9 cellular contexts compared by ENCODE assay signal in genomic region chr1:244010191-244010590, GRCh38. TPM values are rescaled to one million over a fixed set of nuclear protein-coding genes. Genes with fewer than 3 reads are reported as not detected.
DNase-seq lines count a peak whose midpoint lies in the region; ATAC-seq, FAIRE-seq and TF ChIP-seq lines count a peak whose summit lies in the region.
"Had no signal": no experiment of that assay in that cellular context is flagged by ENCODE, and none has a peak within 500 bp of the region (broad histone marks: within the 10 kb centered on the region; RNA-seq: fewer than 3 reads in every experiment).

No MANE protein-coding gene starts in this region.

- no peak overlapping the region for H2BK5ac ChIP-seq in mesendoderm (ENCODE audit: low read length)

- no peak overlapping the region for H3K9ac ChIP-seq in HepG2 (ENCODE audit: insufficient read depth, low read depth, low read length)
- no peak overlapping the region for H3K9ac ChIP-seq in mesendoderm (ENCODE audit: low read length)

- DNase-seq in HepG2 (ENCODE audit: low spot score) (no peak), right lobe of liver (no peak), mesendoderm (peak; percentile 50), upper lobe of right lung (no peak), ovary (no peak), ascending aorta (ENCODE audit: low spot score in 2 of 2) (no peak)
- DNase-seq in activated CD8-positive, alpha-beta memory T cell treated with anti-CD3 and anti-CD28 coated beads, Interleukin-2, amount 50 U/mL, for 48 hours = peak; percentile 60
- DNase-seq: occipital lobe had no signal

- no peak for TF ChIP-seq CTCF in HepG2 (CRISPR knock-in tag; IDR thresholded peaks at IDR 0.05)
- TF ChIP-seq CTCF in right lobe of liver (IDR thresholded peaks at IDR 0.05) = no peak
- no peak for TF ChIP-seq CTCF in upper lobe of right lung (IDR thresholded peaks at IDR 0.05)
- no peak for TF ChIP-seq CTCF in ovary (IDR thresholded peaks at IDR 0.05)
- TF ChIP-seq CTCF in ascending aorta (IDR thresholded peaks at IDR 0.05) = no peak

- no peak overlapping the region for H4K8ac ChIP-seq in mesendoderm (ENCODE audit: low read depth, low read length)

- H2AFZ ChIP-seq in HepG2 (ENCODE audit: low read length) = no peak overlapping the region

- H3K36me3 ChIP-seq in HepG2 (replicated peaks in 1 of 2; ENCODE audit: control insufficient read depth in 1 of 2, insufficient read depth in 2 of 2, low read length in 2 of 2) = no peaks in the 10 kb centered on the region
- no peaks in the 10 kb centered on the region for H3K36me3 ChIP-seq in right lobe of liver
- no peaks in the 10 kb centered on the region for H3K36me3 ChIP-seq in mesendoderm (ENCODE audit: control insufficient read depth, insufficient read depth, low read length)
- H3K36me3 ChIP-seq in upper lobe of right lung = no peaks in the 10 kb centered on the region
- no peaks in the 10 kb centered on the region for H3K36me3 ChIP-seq in ovary
- no peaks in the 10 kb centered on the region for H3K36me3 ChIP-seq in ascending aorta

- H3K27me3 ChIP-seq in HepG2 (ENCODE audit: control insufficient read depth in 1 of 2, insufficient read depth in 2 of 2, low read length in 2 of 2) (peaks cover 0 to 21% of the 10 kb centered on the region in 2 experiments; a peak in 4 of 5 replicates), right lobe of liver (no peaks in the 10 kb centered on the region), mesendoderm (ENCODE audit: insufficient read depth, low read length, poor library complexity) (no peaks in the 10 kb centered on the region), upper lobe of right lung (peaks cover 4% of the 10 kb centered on the region), ovary (no peaks in the 10 kb centered on the region), ascending aorta (no peaks in the 10 kb centered on the region)

- no peak for FAIRE-seq in HepG2 (lab: Jason Lieb, UNC)

- no peaks in the 10 kb centered on the region for H3K4me1 ChIP-seq in HepG2 (ENCODE audit: insufficient read depth, low read length)
- H3K4me1 ChIP-seq in right lobe of liver = no peaks in the 10 kb centered on the region
- no peaks in the 10 kb centered on the region for H3K4me1 ChIP-seq in mesendoderm (ENCODE audit: control insufficient read depth, low read depth, low read length)
- no peaks in the 10 kb centered on the region for H3K4me1 ChIP-seq in upper lobe of right lung
- H3K4me1 ChIP-seq in ovary (ENCODE audit: insufficient read depth) = peaks cover 2% of the 10 kb centered on the region
- H3K4me1 ChIP-seq in ascending aorta = no peaks in the 10 kb centered on the region

- H3K79me1 ChIP-seq in mesendoderm (ENCODE audit: low read length) = no peaks in the 10 kb centered on the region

- CTCF ChIA-PET in HepG2 (lab: Yijun Ruan, JAX; ENCODE audit: low intra/inter-chr PET ratio, low total read pairs) = no interaction called here

- H3K18ac ChIP-seq in mesendoderm (ENCODE audit: low read length) = no peak overlapping the region

- TF ChIP-seq RAD21 in HepG2 (CRISPR knock-in tag; IDR thresholded peaks at IDR 0.05) = no peak

- TF ChIP-seq POLR2A in HepG2 (IDR thresholded peaks at IDR 0.05; ENCODE audit: insufficient read depth in 1 of 2, low read depth in 2 of 2, low read length in 2 of 2) = no peak
- TF ChIP-seq POLR2A in right lobe of liver (IDR thresholded peaks at IDR 0.05) = no peak
- no peak for TF ChIP-seq POLR2A in ovary (IDR thresholded peaks at IDR 0.05)

- no peak overlapping the region for H4K5ac ChIP-seq in mesendoderm (ENCODE audit: low read length)

- ATAC-seq in HepG2 (peak; percentile 27; the same call in 1 of the 3 replicates), right lobe of liver (no peak), GM21528 (IDR thresholded peaks at IDR 0.05; ENCODE audit: low FRiP score, unreplicated experiment) (no peak), upper lobe of right lung (no peak)

- no peak overlapping the region for H2BK120ac ChIP-seq in mesendoderm (ENCODE audit: low read depth, low read length)

- no TSS peak for BruUV-seq in HepG2 (replicated peaks; lab: Mats Ljungman, UMichigan)

- H3K9me3 ChIP-seq in HepG2 (ENCODE audit: low read length) = no peaks in the 10 kb centered on the region
- H3K9me3 ChIP-seq in right lobe of liver = no peaks in the 10 kb centered on the region
- no peaks in the 10 kb centered on the region for H3K9me3 ChIP-seq in upper lobe of right lung
- H3K9me3 ChIP-seq in ovary = no peaks in the 10 kb centered on the region
- H3K9me3 ChIP-seq in ascending aorta = no peaks in the 10 kb centered on the region

- H3K4ac ChIP-seq in mesendoderm (ENCODE audit: low read depth, low read length) = no peak overlapping the region

- H3K4me3 ChIP-seq in HepG2 (replicated peaks in 1 of 3; ENCODE audit: insufficient read depth in 1 of 3, low read depth in 2 of 3, low read length in 3 of 3) (no peak overlapping the region), right lobe of liver (no peak overlapping the region), mesendoderm (ENCODE audit: low read length) (no peak overlapping the region), upper lobe of right lung (no peak overlapping the region), ovary (no peak overlapping the region), ascending aorta (no peak overlapping the region)

- H3K27ac ChIP-seq in HepG2 (ENCODE audit: extremely low read length, insufficient read depth, low read length) = no peak overlapping the region
- no peak overlapping the region for H3K27ac ChIP-seq in right lobe of liver
- no peak overlapping the region for H3K27ac ChIP-seq in mesendoderm (ENCODE audit: low read depth, low read length)
- H3K27ac ChIP-seq in upper lobe of right lung = no peak overlapping the region
- H3K27ac ChIP-seq in ovary = no peak overlapping the region
- H3K27ac ChIP-seq in ascending aorta = no peak overlapping the region

- WGBS in HepG2 (ENCODE audit: low lambda C conversion rate) = 0% methylated on average over 3 of the region's 6 CpGs
- WGBS in right lobe of liver (ENCODE audit: insufficient coverage, low coverage, low lambda C conversion rate, missing lambda C conversion rate) = 75% methylated on average over 3 of the region's 6 CpGs
- WGBS in mesendoderm (ENCODE audit: extremely low coverage, insufficient coverage, low lambda C conversion rate) = no CpG with 5 or more reads among the region's 6 CpGs
- WGBS in ovary, 3 donors = 75 to 83% (median 83%) methylated on average over 6 of the region's 6 CpGs

- H3K79me2 ChIP-seq in HepG2 (ENCODE audit: insufficient read depth, low read length) (no peaks in the 10 kb centered on the region), mesendoderm (ENCODE audit: control insufficient read depth, insufficient read depth, low read length) (no peaks in the 10 kb centered on the region)

- no peak overlapping the region for H2AK5ac ChIP-seq in mesendoderm (ENCODE audit: low read length)

- POLR2A ChIA-PET in HepG2 (lab: Yijun Ruan, JAX) = no interaction called here

- in situ Hi-C loops in HepG2 (cut with HindIII; ENCODE audit: extremely low pct_ligation_motif_present, low pct_unique_long_range_greater_than_20kb) = no loop called here

- H3K23ac ChIP-seq in mesendoderm (ENCODE audit: low read length) = no peak overlapping the region

- H4K20me1 ChIP-seq in HepG2 (ENCODE audit: insufficient read depth, low read length) = no peaks in the 10 kb centered on the region

- intact Hi-C loops in HepG2 (cut with micrococcal nuclease; ENCODE audit: unreplicated experiment) = no loop called here
- intact Hi-C loops in right lobe of liver (cut with DNase I) = no loop called here
- intact Hi-C loops in upper lobe of right lung (cut with DNase I) = no loop called here
- intact Hi-C loops in ovary (cut with DNase I) = no loop called here
- intact Hi-C loops in ascending aorta (cut with DNase I) = no loop called here

- no peak overlapping the region for H2BK15ac ChIP-seq in mesendoderm (replicated peaks; ENCODE audit: low read depth)

- TF ChIP-seq EP300 in HepG2 (IDR thresholded peaks at IDR 0.05; ENCODE audit: low read depth in 2 of 2, low read length in 2 of 2) = no peak
- no peak for TF ChIP-seq EP300 in HepG2 (CRISPR knock-in tag; IDR thresholded peaks at IDR 0.05; ENCODE audit: borderline replicate concordance)
- no peak for TF ChIP-seq EP300 in ovary (IDR thresholded peaks at IDR 0.05)

- H3K4me2 ChIP-seq in HepG2 (ENCODE audit: low read depth, low read length) = no peak overlapping the region
- H3K4me2 ChIP-seq in mesendoderm (ENCODE audit: low read length) = no peak overlapping the region

- no peak overlapping the region for H3K56ac ChIP-seq in mesendoderm (ENCODE audit: low read length)

RNA-seq across cellular contexts. Expression of gene ZBTB18, which starts 40.9 kb away (rescaled TPM):
- total RNA-seq in HepG2 (2016; rRNA removed; fragmentation: Illumina TruSeq; extraction: Trizol) (3.1 TPM in 2 replicates), right lobe of liver (10 to 100 TPM in 3 of 6 experiments, 1 to 10 TPM in 3; 9.0 to 16.1 (median 10.0) TPM), upper lobe of right lung (21.7 TPM), ovary (10 to 100 TPM in 5 of 7 donors, 1 to 10 TPM in 2; 8.6 to 14.0 (median 10.8) TPM), ascending aorta (7.1 TPM)
- total RNA-seq in HepG2 (2016; cell fraction: cytosol; rRNA removed; fragmentation: Illumina TruSeq; extraction: Trizol; ENCODE audit: low read depth) = 0.44 and 0.51 TPM in 2 replicates
- total RNA-seq in HepG2 (2016; cell fraction: insoluble cytoplasmic fraction; rRNA removed; fragmentation: Illumina TruSeq; extraction: Trizol) = 2.8 and 3.3 TPM in 2 replicates
- 2.2 and 2.5 TPM in 2 replicates for total RNA-seq in HepG2 (2016; cell fraction: membrane; rRNA removed; fragmentation: Illumina TruSeq; extraction: Trizol)
- total RNA-seq in HepG2 (2016; cell fraction: nucleus; rRNA removed; fragmentation: Illumina TruSeq; extraction: Trizol) = 2.1 and 2.7 TPM in 2 replicates
- polyA plus RNA-seq in HepG2 (2011; rRNA removed) (4.3 and 4.4 TPM in 2 replicates), ovary (1 to 10 TPM; 6.7 to 7.2 TPM)
- 2.7 TPM in 2 replicates for polyA plus RNA-seq in HepG2 (2011; cell fraction: cytosol; rRNA removed)
- 8.0 and 9.0 TPM in 2 replicates for polyA plus RNA-seq in HepG2 (2011; cell fraction: nucleus; rRNA removed)
- polyA plus RNA-seq in HepG2 (2012) = 3.9 and 4.1 TPM in 2 replicates
- polyA plus RNA-seq in HepG2 (2016; cell fraction: cytosol; fragmentation: Illumina TruSeq; extraction: Trizol; ENCODE audit: low read depth) = 0.16 and 0.23 TPM in 2 replicates
- 2.4 and 3.0 TPM in 2 replicates for polyA plus RNA-seq in HepG2 (2016; cell fraction: insoluble cytoplasmic fraction; fragmentation: Illumina TruSeq; extraction: Trizol; ENCODE audit: low read depth)
- polyA plus RNA-seq in HepG2 (2016; cell fraction: membrane; fragmentation: Illumina TruSeq; extraction: Trizol; ENCODE audit: low read depth) = 1.1 and 1.4 TPM in 2 replicates
- polyA plus RNA-seq in HepG2 (2016; cell fraction: nucleus; fragmentation: Illumina TruSeq; extraction: Trizol; ENCODE audit: insufficient read depth, low read depth) = 6.3 and 6.5 TPM in 2 replicates
- 2.7 and 7.5 TPM in 2 replicates for polyA minus RNA-seq in HepG2 (2011; rRNA and poly(A)+ RNA removed; ENCODE audit: low replicate concordance)
- polyA minus RNA-seq in HepG2 (2011; cell fraction: cytosol; rRNA and poly(A)+ RNA removed) = 3.6 and 4.1 TPM in 2 replicates
- 4.1 and 4.2 TPM in 2 replicates for polyA minus RNA-seq in HepG2 (2011; cell fraction: nucleus; rRNA and poly(A)+ RNA removed)
- polyA plus RNA-seq in mesendoderm (2013, experiment 1 of 2) = 5.9 TPM
- 5.8 TPM for polyA plus RNA-seq in mesendoderm (2013, experiment 2 of 2)

Comparison
In these comparisons a context has a peak if more than half of its experiments do, and no peak if none do; other contexts are left out.
1. DNase-seq: peak in activated CD8-positive, alpha-beta memory T cell treated with anti-CD3 and anti-CD28 coated beads, Interleukin-2, amount 50 U/mL, for 48 hours (single experiment) and mesendoderm (single experiment); none in HepG2 (single experiment), right lobe of liver (0 of 3), upper lobe of right lung (single experiment), ovary (0 of 5) and ascending aorta (0 of 2).